ENCODE assay signal across 20 cellular contexts in genomic region chr6:44152109-44152461, GRCh38. TPM values are rescaled to one million over a fixed set of nuclear protein-coding genes. Genes with fewer than 3 reads are reported as not detected.
DNase-seq lines count a peak whose midpoint lies in the region; ATAC-seq, FAIRE-seq and TF ChIP-seq lines count a peak whose summit lies in the region.
"Had no signal": no experiment of that assay in that cellular context is flagged by ENCODE, and none has a peak within 500 bp of the region (broad histone marks: within the 10 kb centered on the region; RNA-seq: fewer than 3 reads in every experiment).

No MANE protein-coding gene starts in this region.

- H3K27me3 ChIP-seq in HepG2 (ENCODE audit: control insufficient read depth in 1 of 2, insufficient read depth in 2 of 2, low read length in 2 of 2): no peaks in the 10 kb centered on the region
- H3K27me3 ChIP-seq in right lobe of liver: no peaks in the 10 kb centered on the region
- H3K27me3 ChIP-seq in colonic mucosa: no peaks in the 10 kb centered on the region
- no peaks in the 10 kb centered on the region for H3K27me3 ChIP-seq in spleen (replicated peaks in 1 of 7)
- no peaks in the 10 kb centered on the region for H3K27me3 ChIP-seq in foreskin keratinocyte
- H3K27me3 ChIP-seq: BLaER1 treated with 17β-estradiol and CSF1 and Interleukin-3, amounts not matched to agents 10 nM and 100 nM; breast epithelium; thyroid gland had no signal

- H3K9ac ChIP-seq in HepG2 (ENCODE audit: insufficient read depth, low read depth, low read length): no peak overlapping the region
- H3K9ac ChIP-seq in colonic mucosa (ENCODE audit: low read depth in 2 of 2, low read length in 2 of 2): no peak overlapping the region
- H3K9ac ChIP-seq: BLaER1 treated with 17β-estradiol and CSF1 and Interleukin-3, amounts not matched to agents 10 nM and 100 nM had no signal

- 0 out of 4 replicates have a peak, but pooled peaks of 1 of the 2 experiments have one; percentile 23 for TF ChIP-seq POLR2A in HepG2 (IDR thresholded peaks at IDR 0.05; ENCODE audit: insufficient read depth in 1 of 2, low read depth in 2 of 2, low read length in 2 of 2)
- TF ChIP-seq POLR2A in right lobe of liver (IDR thresholded peaks at IDR 0.05): no peak
- no peak for TF ChIP-seq POLR2A in spleen (IDR thresholded peaks at IDR 0.05)

- TF ChIP-seq CTCF in HepG2 (CRISPR knock-in tag; IDR thresholded peaks at IDR 0.05): no peak
- TF ChIP-seq CTCF in right lobe of liver (IDR thresholded peaks at IDR 0.05): peak in 1 of 4 donors; percentile 12
- peak; percentile 38 for TF ChIP-seq CTCF in LNCAP (IDR thresholded peaks at IDR 0.05)
- peak; percentile 2 for TF ChIP-seq CTCF in colonic mucosa (IDR thresholded peaks at IDR 0.05)
- peak in 6 of 11 experiments; percentile 41 to 77 (median 55) for TF ChIP-seq CTCF in spleen (IDR thresholded peaks at IDR 0.05 in 8 of 11, conservative IDR thresholded peaks at IDR 0.05 in 3 of 11)
- no peak for TF ChIP-seq CTCF in foreskin keratinocyte (conservative IDR thresholded peaks at IDR 0.05)

- CTCF ChIA-PET in HepG2 (lab: Yijun Ruan, JAX; ENCODE audit: low intra/inter-chr PET ratio, low total read pairs): interaction anchor here (0.7 to 5.8 kb wide), 7 partner anchors 32 to 186 kb away, joined by 3 to 74 read pairs (median 4); partner anchors contain the start of genes SLC29A1 and SLC35B2

- no peak for ATAC-seq in HepG2
- no peak for ATAC-seq in right lobe of liver
- ATAC-seq in GM21360 (IDR thresholded peaks at IDR 0.05; ENCODE audit: unreplicated experiment): no peak
- ATAC-seq in foreskin keratinocyte: no peak

- H2AFZ ChIP-seq in HepG2 (ENCODE audit: low read length): no peak overlapping the region

- TF ChIP-seq EP300 in HepG2 (IDR thresholded peaks at IDR 0.05; ENCODE audit: low read depth in 2 of 2, low read length in 2 of 2): no peak
- no peak for TF ChIP-seq EP300 in HepG2 (CRISPR knock-in tag; IDR thresholded peaks at IDR 0.05; ENCODE audit: borderline replicate concordance)

- H3K4me1 ChIP-seq in HepG2 (ENCODE audit: insufficient read depth, low read length) (peaks cover 35% of the 10 kb centered on the region), right lobe of liver (peaks cover 0 to 12% (median 0%) of the 10 kb centered on the region in 4 donors), colonic mucosa (no peaks in the 10 kb centered on the region), spleen (peaks cover 0 to 10% (median 3%) of the 10 kb centered on the region in 6 donors), foreskin keratinocyte (no peaks in the 10 kb centered on the region)
- H3K4me1 ChIP-seq: breast epithelium had no signal

- no peaks in the 10 kb centered on the region for H4K20me1 ChIP-seq in HepG2 (ENCODE audit: insufficient read depth, low read length)

- POLR2A ChIA-PET in HepG2 (lab: Yijun Ruan, JAX): no interaction called here

- no peaks in the 10 kb centered on the region for H3K9me3 ChIP-seq in HepG2 (ENCODE audit: low read length)
- no peaks in the 10 kb centered on the region for H3K9me3 ChIP-seq in right lobe of liver
- no peaks in the 10 kb centered on the region for H3K9me3 ChIP-seq in colonic mucosa
- no peaks in the 10 kb centered on the region for H3K9me3 ChIP-seq in spleen
- H3K9me3 ChIP-seq: BLaER1 treated with 17β-estradiol and CSF1 and Interleukin-3, amounts not matched to agents 10 nM and 100 nM; breast epithelium; thyroid gland had no signal

- no TSS peak for BruUV-seq in HepG2 (replicated peaks; lab: Mats Ljungman, UMichigan)

- no peak overlapping the region for H3K4me2 ChIP-seq in HepG2 (ENCODE audit: low read depth, low read length)

- no peaks in the 10 kb centered on the region for H3K79me2 ChIP-seq in HepG2 (ENCODE audit: insufficient read depth, low read length)

- peaks cover 28 to 38% of the 10 kb centered on the region in 2 experiments for H3K36me3 ChIP-seq in HepG2 (replicated peaks in 1 of 2; ENCODE audit: control insufficient read depth in 1 of 2, insufficient read depth in 2 of 2, low read length in 2 of 2)
- peaks cover 0 to 29% (median 15%) of the 10 kb centered on the region in 4 donors for H3K36me3 ChIP-seq in right lobe of liver
- no peaks in the 10 kb centered on the region for H3K36me3 ChIP-seq in colonic mucosa
- H3K36me3 ChIP-seq in spleen: peaks cover 0 to 56% (median 31%) of the 10 kb centered on the region in 6 donors

- in situ Hi-C loops in HepG2 (cut with HindIII; ENCODE audit: extremely low pct_ligation_motif_present, low pct_unique_long_range_greater_than_20kb): loop anchor here (5.0 kb wide), 1 partner anchor 50 kb away; no protein-coding TSS in a partner anchor

- no peak for TF ChIP-seq RAD21 in HepG2 (CRISPR knock-in tag; IDR thresholded peaks at IDR 0.05)

- no peak overlapping the region for H3K4me3 ChIP-seq in HepG2 (replicated peaks in 1 of 3; ENCODE audit: insufficient read depth in 1 of 3, low read depth in 2 of 3, low read length in 3 of 3)
- no peak overlapping the region for H3K4me3 ChIP-seq in right lobe of liver
- no peak overlapping the region for H3K4me3 ChIP-seq in colonic mucosa
- no peak overlapping the region for H3K4me3 ChIP-seq in spleen
- H3K4me3 ChIP-seq: BLaER1 treated with 17β-estradiol and CSF1 and Interleukin-3, amounts not matched to agents 10 nM and 100 nM; lung; thyroid gland had no signal

- no peak for DNase-seq in HepG2 (ENCODE audit: low spot score)
- DNase-seq in right lobe of liver: no peak
- DNase-seq in colonic mucosa: no peak
- no peak for DNase-seq in spleen
- no peak for DNase-seq in foreskin keratinocyte
- no peak for DNase-seq in SIG-M5 treated with dmso at 0.1 percent for 504 hours (lab: John Stamatoyannopoulos, UW; ENCODE audit: unreplicated experiment)
- DNase-seq: amniotic stem cell, NCI-H2081 treated with DMSO at 0.1 percent for 48 hours, NCI-H446 had no signal

- WGBS in HepG2 (ENCODE audit: low lambda C conversion rate): 56% methylated on average over 7 of the region's 8 CpGs
- 89% methylated on average over 3 of the region's 8 CpGs for WGBS in right lobe of liver (ENCODE audit: insufficient coverage, low coverage, low lambda C conversion rate, missing lambda C conversion rate)
- 49 to 55% (median 50%) methylated on average over 8 of the region's 8 CpGs for WGBS in spleen, 5 donors

- intact Hi-C loops in HepG2 (cut with micrococcal nuclease; ENCODE audit: unreplicated experiment) (loop anchor here (1.0 kb wide), 1 partner anchor 56 kb away; no protein-coding TSS in a partner anchor), right lobe of liver (cut with DNase I) (loop anchor here (5.0 to 10.0 kb wide), 2 partner anchors 47 to 50 kb away; no protein-coding TSS in a partner anchor), colonic mucosa (cut with DNase I) (loop anchor here (2.0 kb wide), 1 partner anchor 55 kb away; no protein-coding TSS in a partner anchor), spleen (cut with DNase I; ENCODE audit: low total_unique reads) (loop anchor here (2.0 kb wide), 1 partner anchor 55 kb away; no protein-coding TSS in a partner anchor)

- no peak overlapping the region for H3K27ac ChIP-seq in HepG2 (ENCODE audit: extremely low read length, insufficient read depth, low read length)
- H3K27ac ChIP-seq in right lobe of liver: no peak overlapping the region
- no peak overlapping the region for H3K27ac ChIP-seq in colonic mucosa
- no peak overlapping the region for H3K27ac ChIP-seq in spleen
- H3K27ac ChIP-seq in foreskin keratinocyte: no peak overlapping the region
- H3K27ac ChIP-seq: BLaER1 treated with 17β-estradiol and CSF1 and Interleukin-3, amounts not matched to agents 10 nM and 100 nM; breast epithelium; thyroid gland had no signal

- no peak for FAIRE-seq in HepG2 (lab: Jason Lieb, UNC)
- FAIRE-seq: endometrium had no signal

RNA-seq across cellular contexts. Expression of gene CAPN11, which starts 6.5 kb away (rescaled TPM):
- 0.07 TPM in 1 of 2 replicates, not detected in the other for total RNA-seq in HepG2 (2016; rRNA removed; fragmentation: Illumina TruSeq; extraction: Trizol)
- total RNA-seq in HepG2 (2016; cell fraction: cytosol; rRNA removed; fragmentation: Illumina TruSeq; extraction: Trizol; ENCODE audit: low read depth): not detected in 2 replicates
- not detected in 2 replicates for total RNA-seq in HepG2 (2016; cell fraction: insoluble cytoplasmic fraction; rRNA removed; fragmentation: Illumina TruSeq; extraction: Trizol)
- not detected in 2 replicates for total RNA-seq in HepG2 (2016; cell fraction: membrane; rRNA removed; fragmentation: Illumina TruSeq; extraction: Trizol)
- not detected in 2 replicates for total RNA-seq in HepG2 (2016; cell fraction: nucleus; rRNA removed; fragmentation: Illumina TruSeq; extraction: Trizol)
- 0.11 and 0.13 TPM in 2 replicates for polyA plus RNA-seq in HepG2 (2011; rRNA removed)
- 0.03 and 0.05 TPM in 2 replicates for polyA plus RNA-seq in HepG2 (2011; cell fraction: cytosol; rRNA removed)
- 0.71 and 0.74 TPM in 2 replicates for polyA plus RNA-seq in HepG2 (2011; cell fraction: nucleus; rRNA removed)
- polyA plus RNA-seq in HepG2 (2012): 0.07 and 0.09 TPM in 2 replicates
- not detected in 2 replicates for polyA plus RNA-seq in HepG2 (2016; cell fraction: cytosol; fragmentation: Illumina TruSeq; extraction: Trizol; ENCODE audit: low read depth)
- polyA plus RNA-seq in HepG2 (2016; cell fraction: insoluble cytoplasmic fraction; fragmentation: Illumina TruSeq; extraction: Trizol; ENCODE audit: low read depth): not detected in 2 replicates
- not detected in 2 replicates for polyA plus RNA-seq in HepG2 (2016; cell fraction: membrane; fragmentation: Illumina TruSeq; extraction: Trizol; ENCODE audit: low read depth)
- not detected in 2 replicates for polyA plus RNA-seq in HepG2 (2016; cell fraction: nucleus; fragmentation: Illumina TruSeq; extraction: Trizol; ENCODE audit: insufficient read depth, low read depth)
- polyA minus RNA-seq in HepG2 (2011; rRNA and poly(A)+ RNA removed; ENCODE audit: low replicate concordance): 0.07 TPM in 1 of 2 replicates, not detected in the other
- not detected in 2 replicates for polyA minus RNA-seq in HepG2 (2011; cell fraction: cytosol; rRNA and poly(A)+ RNA removed)
- polyA minus RNA-seq in HepG2 (2011; cell fraction: nucleus; rRNA and poly(A)+ RNA removed): 0.37 TPM in 1 of 2 replicates, not detected in the other
- under 1 TPM in 2 of 6 experiments, not detected in 4; 0.22 to 0.31 TPM for total RNA-seq in right lobe of liver
- total RNA-seq in colonic mucosa: 1 to 10 TPM in 1 of 2 donors, not detected in 1; 2.0 TPM
- total RNA-seq in spleen: under 1 TPM in 4 of 7 donors, not detected in 3; 0.13 to 0.26 (median 0.20) TPM
- under 1 TPM; 0.12 to 0.19 (median 0.17) TPM for polyA plus RNA-seq in spleen
- not detected in 2 replicates for total RNA-seq in foreskin keratinocyte
- not detected in 2 replicates for polyA plus RNA-seq in foreskin keratinocyte
- total RNA-seq: activated CD8-positive, alpha-beta memory T cell treated with anti-CD3 and anti-CD28 coated beads for 36 hours; MCF 10A; renal cortical epithelial cell; SK-MEL-5 had no signal

RNA-seq across cellular contexts. Expression of gene TMEM63B, which starts 24.7 kb away (rescaled TPM):
- total RNA-seq in HepG2 (2016; rRNA removed; fragmentation: Illumina TruSeq; extraction: Trizol): 13.9 and 27.4 TPM in 2 replicates
- 5.1 and 5.8 TPM in 2 replicates for total RNA-seq in HepG2 (2016; cell fraction: cytosol; rRNA removed; fragmentation: Illumina TruSeq; extraction: Trizol; ENCODE audit: low read depth)
- 11.4 and 28.3 TPM in 2 replicates for total RNA-seq in HepG2 (2016; cell fraction: insoluble cytoplasmic fraction; rRNA removed; fragmentation: Illumina TruSeq; extraction: Trizol)
- 14.9 and 15.8 TPM in 2 replicates for total RNA-seq in HepG2 (2016; cell fraction: membrane; rRNA removed; fragmentation: Illumina TruSeq; extraction: Trizol)
- 28.7 and 33.8 TPM in 2 replicates for total RNA-seq in HepG2 (2016; cell fraction: nucleus; rRNA removed; fragmentation: Illumina TruSeq; extraction: Trizol)
- 75.8 and 83.8 TPM in 2 replicates for polyA plus RNA-seq in HepG2 (2011; rRNA removed)
- polyA plus RNA-seq in HepG2 (2011; cell fraction: cytosol; rRNA removed): 81.0 and 82.0 TPM in 2 replicates
- 185 and 224 TPM in 2 replicates for polyA plus RNA-seq in HepG2 (2011; cell fraction: nucleus; rRNA removed)
- 37.7 and 41.7 TPM in 2 replicates for polyA plus RNA-seq in HepG2 (2012)
- polyA plus RNA-seq in HepG2 (2016; cell fraction: cytosol; fragmentation: Illumina TruSeq; extraction: Trizol; ENCODE audit: low read depth): 5.0 and 5.6 TPM in 2 replicates
- 13.6 and 16.8 TPM in 2 replicates for polyA plus RNA-seq in HepG2 (2016; cell fraction: insoluble cytoplasmic fraction; fragmentation: Illumina TruSeq; extraction: Trizol; ENCODE audit: low read depth)
- 10.0 and 10.2 TPM in 2 replicates for polyA plus RNA-seq in HepG2 (2016; cell fraction: membrane; fragmentation: Illumina TruSeq; extraction: Trizol; ENCODE audit: low read depth)
- 69.5 and 76.1 TPM in 2 replicates for polyA plus RNA-seq in HepG2 (2016; cell fraction: nucleus; fragmentation: Illumina TruSeq; extraction: Trizol; ENCODE audit: insufficient read depth, low read depth)
- 62.2 and 179 TPM in 2 replicates for polyA minus RNA-seq in HepG2 (2011; rRNA and poly(A)+ RNA removed; ENCODE audit: low replicate concordance)
- 36.8 and 42.0 TPM in 2 replicates for polyA minus RNA-seq in HepG2 (2011; cell fraction: cytosol; rRNA and poly(A)+ RNA removed)
- polyA minus RNA-seq in HepG2 (2011; cell fraction: nucleus; rRNA and poly(A)+ RNA removed): 36.6 and 36.8 TPM in 2 replicates
- 10 to 100 TPM; 30.6 to 41.0 (median 36.8) TPM for total RNA-seq in right lobe of liver
- total RNA-seq in colonic mucosa: 10 to 100 TPM; 74.3 to 95.3 TPM
- 10 to 100 TPM; 12.3 to 24.8 (median 19.4) TPM for total RNA-seq in spleen
- 1 to 10 TPM; 2.8 to 8.5 (median 3.5) TPM for polyA plus RNA-seq in spleen
- 57.0 and 57.8 TPM in 2 replicates for total RNA-seq in foreskin keratinocyte
- polyA plus RNA-seq in foreskin keratinocyte: 34.4 and 35.9 TPM in 2 replicates

RNA-seq across cellular contexts. Expression of gene MRPL14, which starts 24.8 kb away (rescaled TPM):
- total RNA-seq in HepG2 (2016; rRNA removed; fragmentation: Illumina TruSeq; extraction: Trizol): 178 and 191 TPM in 2 replicates
- 169 and 189 TPM in 2 replicates for total RNA-seq in HepG2 (2016; cell fraction: cytosol; rRNA removed; fragmentation: Illumina TruSeq; extraction: Trizol; ENCODE audit: low read depth)
- total RNA-seq in HepG2 (2016; cell fraction: insoluble cytoplasmic fraction; rRNA removed; fragmentation: Illumina TruSeq; extraction: Trizol): 186 and 208 TPM in 2 replicates
- total RNA-seq in HepG2 (2016; cell fraction: membrane; rRNA removed; fragmentation: Illumina TruSeq; extraction: Trizol): 148 and 200 TPM in 2 replicates
- total RNA-seq in HepG2 (2016; cell fraction: nucleus; rRNA removed; fragmentation: Illumina TruSeq; extraction: Trizol): 65.1 and 65.8 TPM in 2 replicates
- 157 and 166 TPM in 2 replicates for polyA plus RNA-seq in HepG2 (2011; rRNA removed)
- polyA plus RNA-seq in HepG2 (2011; cell fraction: cytosol; rRNA removed): 144 and 170 TPM in 2 replicates
- polyA plus RNA-seq in HepG2 (2011; cell fraction: nucleus; rRNA removed): 42.8 and 46.0 TPM in 2 replicates
- polyA plus RNA-seq in HepG2 (2012): 135 and 137 TPM in 2 replicates
- 114 and 150 TPM in 2 replicates for polyA plus RNA-seq in HepG2 (2016; cell fraction: cytosol; fragmentation: Illumina TruSeq; extraction: Trizol; ENCODE audit: low read depth)
- 163 and 186 TPM in 2 replicates for polyA plus RNA-seq in HepG2 (2016; cell fraction: insoluble cytoplasmic fraction; fragmentation: Illumina TruSeq; extraction: Trizol; ENCODE audit: low read depth)
- polyA plus RNA-seq in HepG2 (2016; cell fraction: membrane; fragmentation: Illumina TruSeq; extraction: Trizol; ENCODE audit: low read depth): 111 and 143 TPM in 2 replicates
- polyA plus RNA-seq in HepG2 (2016; cell fraction: nucleus; fragmentation: Illumina TruSeq; extraction: Trizol; ENCODE audit: insufficient read depth, low read depth): 92.9 and 98.5 TPM in 2 replicates
- polyA minus RNA-seq in HepG2 (2011; rRNA and poly(A)+ RNA removed; ENCODE audit: low replicate concordance): 33.2 and 40.9 TPM in 2 replicates
- polyA minus RNA-seq in HepG2 (2011; cell fraction: cytosol; rRNA and poly(A)+ RNA removed): 22.7 and 28.4 TPM in 2 replicates
- 20.0 and 21.5 TPM in 2 replicates for polyA minus RNA-seq in HepG2 (2011; cell fraction: nucleus; rRNA and poly(A)+ RNA removed)
- total RNA-seq in right lobe of liver: 10 to 100 TPM; 26.5 to 70.0 (median 35.4) TPM
- total RNA-seq in colonic mucosa: 10 to 100 TPM; 72.0 to 77.7 TPM
- 10 to 100 TPM; 20.2 to 31.7 (median 23.8) TPM for total RNA-seq in spleen
- 10 to 100 TPM; 34.8 to 55.3 (median 41.4) TPM for polyA plus RNA-seq in spleen
- 123 and 124 TPM in 2 replicates for total RNA-seq in foreskin keratinocyte
- 183 and 189 TPM in 2 replicates for polyA plus RNA-seq in foreskin keratinocyte

Comparison
In these comparisons a context has a peak if more than half of its experiments do, and no peak if none do; other contexts are left out.
1. CTCF ChIP-seq: peak in LNCAP (single experiment), colonic mucosa (single experiment) and spleen (6 of 11); none in HepG2 (single experiment) and foreskin keratinocyte (single experiment).